In the genomic region with DNA sequence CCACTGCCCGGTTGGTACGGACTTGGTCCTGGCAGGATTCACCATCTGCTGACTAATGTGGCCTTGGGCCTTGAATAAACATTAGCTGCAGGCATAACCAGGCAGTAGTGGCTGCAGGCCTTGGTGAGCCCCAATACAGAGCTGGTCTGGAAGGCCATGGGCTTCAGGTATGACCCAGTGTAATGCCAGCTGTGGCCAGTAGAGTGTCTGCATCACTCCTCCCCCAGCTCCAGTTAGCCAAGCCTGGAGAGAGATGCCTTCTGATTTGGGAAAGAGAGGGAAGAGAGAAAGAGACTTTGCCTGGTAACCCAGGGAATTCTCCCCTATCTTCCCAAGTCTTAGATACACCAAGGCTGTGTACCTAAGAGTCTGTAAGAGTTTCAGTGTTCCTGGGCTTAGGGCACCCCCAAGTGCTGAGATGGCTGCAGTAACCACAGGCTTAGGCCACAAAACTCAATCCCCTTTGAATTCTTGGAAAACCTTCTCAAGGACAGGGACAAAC, we compare ENCODE assay signal across 11 cellular contexts. TPM values are rescaled to one million over a fixed set of nuclear protein-coding genes. Genes with fewer than 3 reads are reported as not detected.
A peak's percentile ranks its signal among the peaks of the same experiment; 100 is the strongest.
DNase-seq lines count a peak whose midpoint lies in the region; ATAC-seq and TF ChIP-seq lines count a peak whose summit lies in the region.
"Had no signal": no experiment of that assay in that cellular context is flagged by ENCODE, and none has a peak within 500 bp of the region (broad histone marks: within the 10 kb centered on the region; RNA-seq: fewer than 3 reads in every experiment).

No MANE protein-coding gene starts in this region.

- no peak for DNase-seq in SK-N-SH
- peak; percentile 13 for DNase-seq in fibroblast of pulmonary artery (ENCODE audit: low read depth)
- no peak for DNase-seq in stimulated activated naive CD8-positive, alpha-beta T cell treated with anti-CD3 and anti-CD28 coated beads, Interleukin-15, Interleukin-2, amounts not matched to agents 100 U/mL and 50 U/mL, for 24 hours
- DNase-seq in NCI-H2171 (lab: John Stamatoyannopoulos, UW): no peak
- DNase-seq in NCI-H1417 treated with DMSO at 0.1 percent for 48 hours (lab: John Stamatoyannopoulos, UW): no peak
- DNase-seq in H4 (ENCODE audit: low spot score): no peak

- POLR2A ChIA-PET in SK-N-SH (lab: Yijun Ruan, JAX): no interaction called here

- H3K4me1 ChIP-seq in SK-N-SH (ENCODE audit: control insufficient read depth in 1 of 2, insufficient read depth in 2 of 2, low read depth in 1 of 2, low read length in 1 of 2) (peaks cover 0 to 2% of the 10 kb centered on the region in 2 experiments; a peak in 1 of 4 replicates), OCI-LY1 (ENCODE audit: insufficient read depth, low read length, severe bottlenecking) (peaks cover 4% of the 10 kb centered on the region)
- H3K4me1 ChIP-seq: BLaER1 had no signal

- H3K4me2 ChIP-seq in SK-N-SH: no peak overlapping the region
- H3K4me2 ChIP-seq in OCI-LY1 (ENCODE audit: low read length): no peak overlapping the region
- H3K4me2 ChIP-seq: BLaER1 had no signal

- TF ChIP-seq RAD21 in SK-N-SH (IDR thresholded peaks at IDR 0.05; ENCODE audit: low read length): no peak

- H3K79me2 ChIP-seq in SK-N-SH (ENCODE audit: insufficient read depth): no peaks in the 10 kb centered on the region
- no peaks in the 10 kb centered on the region for H3K79me2 ChIP-seq in OCI-LY1 (ENCODE audit: insufficient read depth, low read length)

- ATAC-seq in SK-N-SH treated with all-trans-retinoic acid at 6 μM for 48 hours: peak; percentile 62; the same call in 2 of the 3 replicates
- peak; percentile 52 for ATAC-seq in stimulated activated naive CD8-positive, alpha-beta T cell treated with anti-CD3 and anti-CD28 coated beads, Interleukin-15, Interleukin-2, amounts not matched to agents 100 U/mL and 50 U/mL, for 24 hours
- ATAC-seq: activated CD4-positive, CD25-positive, alpha-beta regulatory T cell treated with anti-CD3 and anti-CD28 coated beads, Interleukin-2, amount 50 U/mL, for 24 hours had no signal

- H4K20me1 ChIP-seq in SK-N-SH (ENCODE audit: insufficient read depth): no peaks in the 10 kb centered on the region
- no peaks in the 10 kb centered on the region for H4K20me1 ChIP-seq in OCI-LY1 (ENCODE audit: insufficient read depth, low read length)
- H4K20me1 ChIP-seq: BLaER1 had no signal

- H3K36me3 ChIP-seq in SK-N-SH (replicated peaks in 1 of 2; ENCODE audit: control insufficient read depth in 1 of 2, insufficient read depth in 2 of 2, low read length in 1 of 2) (peaks cover 0 to 10% of the 10 kb centered on the region in 2 experiments), OCI-LY1 (ENCODE audit: insufficient read depth, low read length) (no peaks in the 10 kb centered on the region)

- H3F3A ChIP-seq in SK-N-SH (replicated peaks; ENCODE audit: insufficient read depth) (no peaks in the 10 kb centered on the region), OCI-LY1 (ENCODE audit: insufficient read depth, low read length) (no peaks in the 10 kb centered on the region)

- WGBS in SK-N-SH (ENCODE audit: low lambda C conversion rate): 85% methylated on average over 2 of the region's 2 CpGs

- no peak for TF ChIP-seq EP300 in SK-N-SH (IDR thresholded peaks at IDR 0.05; ENCODE audit: borderline replicate concordance in 1 of 2, low read depth in 1 of 2, low read length in 1 of 2)

- no peak overlapping the region for H3K4me3 ChIP-seq in SK-N-SH (ENCODE audit: low read depth in 2 of 2, low read length in 1 of 2)
- no peak overlapping the region for H3K4me3 ChIP-seq in OCI-LY1 (ENCODE audit: low read depth, low read length, poor library complexity, severe bottlenecking)
- no peak overlapping the region for H3K4me3 ChIP-seq in fibroblast of pulmonary artery (replicated peaks; ENCODE audit: low read depth, low read length)
- H3K4me3 ChIP-seq: BLaER1, coronary artery had no signal

- H3K27ac ChIP-seq in SK-N-SH (ENCODE audit: low read depth in 2 of 2, low read length in 1 of 2) (no peak overlapping the region), OCI-LY1 (ENCODE audit: low read depth, low read length, poor library complexity, severe bottlenecking) (no peak overlapping the region)
- H3K27ac ChIP-seq: BLaER1, coronary artery had no signal

- H3K9me2 ChIP-seq in SK-N-SH (no peaks in the 10 kb centered on the region), OCI-LY1 (ENCODE audit: low read depth, low read length) (no peaks in the 10 kb centered on the region)

- H3K27me3 ChIP-seq in SK-N-SH (ENCODE audit: insufficient read depth) (no peaks in the 10 kb centered on the region), OCI-LY1 (ENCODE audit: insufficient read depth, low read length) (no peaks in the 10 kb centered on the region)
- H3K27me3 ChIP-seq: BLaER1 had no signal

- H3K9me3 ChIP-seq in SK-N-SH: no peaks in the 10 kb centered on the region
- H3K9me3 ChIP-seq in OCI-LY1 (ENCODE audit: low read length): peaks cover 6% of the 10 kb centered on the region; the same call in 1 of the 2 replicates

- H2AFZ ChIP-seq in SK-N-SH (ENCODE audit: low read depth) (no peak overlapping the region), OCI-LY1 (ENCODE audit: low read length) (no peak overlapping the region)

- TF ChIP-seq CTCF in SK-N-SH (IDR thresholded peaks at IDR 0.05) (no peak), OCI-LY1 (IDR thresholded peaks at IDR 0.05; ENCODE audit: low read length) (peak; percentile 55; the same call in 1 of the 2 replicates), fibroblast of pulmonary artery (IDR thresholded peaks at IDR 0.05; ENCODE audit: low read length, missing control alignments) (peak; percentile 42)

- H3K9ac ChIP-seq in SK-N-SH: no peak overlapping the region
- no peak overlapping the region for H3K9ac ChIP-seq in OCI-LY1 (ENCODE audit: low read length)
- H3K9ac ChIP-seq: BLaER1 had no signal

- CTCF ChIA-PET in SK-N-SH (lab: Yijun Ruan, JAX): interaction anchor here (0.8 to 1.9 kb wide), 3 partner anchors 20 to 300 kb away, joined by 3 to 5 read pairs (median 3); no protein-coding TSS in a partner anchor

TF ChIP-seq in SK-N-SH treated with all-trans-retinoic acid at 6 μM for 48 hours, 23 proteins besides CTCF, POLR2A, EP300 and RAD21 (continues in another document):
- TF ChIP-seq TCF4 (CRISPR knock-in tag; IDR thresholded peaks at IDR 0.05; ENCODE audit: borderline replicate concordance) (no peak), ZNF70 (CRISPR knock-in tag; IDR thresholded peaks at IDR 0.05) (no peak), ZC3H10 (CRISPR knock-in tag; IDR thresholded peaks at IDR 0.05) (no peak)
- TF ChIP-seq, protein P1, sequence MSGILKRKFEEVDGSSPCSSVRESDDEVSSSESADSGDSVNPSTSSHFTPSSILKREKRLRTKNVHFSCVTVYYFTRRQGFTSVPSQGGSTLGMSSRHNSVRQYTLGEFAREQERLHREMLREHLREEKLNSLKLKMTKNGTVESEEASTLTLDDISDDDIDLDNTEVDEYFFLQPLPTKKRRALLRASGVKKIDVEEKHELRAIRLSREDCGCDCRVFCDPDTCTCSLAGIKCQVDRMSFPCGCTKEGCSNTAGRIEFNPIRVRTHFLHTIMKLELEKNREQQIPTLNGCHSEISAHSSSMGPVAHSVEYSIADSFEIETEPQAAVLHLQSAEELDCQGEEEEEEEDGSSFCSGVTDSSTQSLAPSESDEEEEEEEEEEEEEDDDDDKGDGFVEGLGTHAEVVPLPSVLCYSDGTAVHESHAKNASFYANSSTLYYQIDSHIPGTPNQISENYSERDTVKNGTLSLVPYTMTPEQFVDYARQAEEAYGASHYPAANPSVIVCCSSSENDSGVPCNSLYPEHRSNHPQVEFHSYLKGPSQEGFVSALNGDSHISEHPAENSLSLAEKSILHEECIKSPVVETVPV (CRISPR knock-in tag; IDR thresholded peaks at IDR 0.05): no peak

TF ChIP-seq in SK-N-SH, 30 proteins besides CTCF, POLR2A, EP300 and RAD21 (continues in another document):
- TF ChIP-seq IRF3 (IDR thresholded peaks at IDR 0.05; ENCODE audit: low read depth, low read length): no peak
- no peak for TF ChIP-seq ZBTB33 (IDR thresholded peaks at IDR 0.05; ENCODE audit: borderline replicate concordance, low read depth)
- TF ChIP-seq GABPA (IDR thresholded peaks at IDR 0.05; ENCODE audit: low read depth): no peak
- TF ChIP-seq RFX5 (IDR thresholded peaks at IDR 0.05; ENCODE audit: low read length): no peak

RNA-seq across cellular contexts. Expression of gene C5, which starts 5.6 kb away (rescaled TPM):
- 1.8 and 2.7 TPM in 2 replicates for polyA plus RNA-seq in SK-N-SH (2012; rRNA removed)
- 2.0 and 2.1 TPM in 2 replicates for polyA plus RNA-seq in SK-N-SH (2012; cell fraction: cytosol; rRNA removed)
- 2.4 and 4.5 TPM in 2 replicates for polyA plus RNA-seq in SK-N-SH (2012; cell fraction: nucleus; rRNA removed)
- total RNA-seq in H4 (2014; rRNA removed; shearing (Covaris generic)): 3.6 and 4.5 TPM in 2 replicates

RNA-seq across cellular contexts. Expression of gene CNTRL, which starts 19.1 kb away (rescaled TPM):
- polyA plus RNA-seq in SK-N-SH (2012; rRNA removed): 3.6 and 4.1 TPM in 2 replicates
- polyA plus RNA-seq in SK-N-SH (2012; cell fraction: cytosol; rRNA removed): 4.1 and 4.3 TPM in 2 replicates
- polyA plus RNA-seq in SK-N-SH (2012; cell fraction: nucleus; rRNA removed): 4.3 and 7.0 TPM in 2 replicates
- 7.9 and 8.6 TPM in 2 replicates for total RNA-seq in H4 (2014; rRNA removed; shearing (Covaris generic))
